In the genomic region with DNA sequence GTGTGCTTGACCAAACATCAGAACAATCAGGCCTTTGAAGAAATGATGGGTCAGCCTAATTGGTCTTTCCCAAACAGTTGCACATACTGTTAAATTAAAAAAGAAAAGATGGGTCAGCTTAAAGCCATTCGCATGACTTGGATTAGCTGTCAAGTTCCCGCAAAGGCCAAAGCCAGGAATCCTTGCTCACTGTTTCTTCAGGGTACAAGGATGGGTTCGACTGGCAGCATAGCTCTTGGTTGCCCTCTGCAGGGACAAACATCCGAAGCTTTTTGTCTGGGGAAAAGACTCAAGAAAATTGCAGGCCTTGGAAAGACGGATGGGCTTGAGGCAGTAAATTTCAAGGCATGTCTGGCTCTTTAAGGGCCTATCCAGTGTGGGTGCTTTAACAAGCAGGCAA, we compare ENCODE assay signal across 8 cellular contexts.
DNase-seq lines count a peak whose midpoint lies in the region; ATAC-seq and FAIRE-seq lines count a peak whose summit lies in the region.

No MANE protein-coding gene starts in this region.

- no peak for FAIRE-seq in RCC 7860 (lab: Jason Lieb, UNC)

- DNase-seq in NCI-H1092 treated with DMSO at 0.1 percent for 48 hours (lab: John Stamatoyannopoulos, UW) (peak; percentile 16), NCI-H1092 (lab: John Stamatoyannopoulos, UW) (no peak), RCC 7860 (ENCODE audit: low spot score) (peak; percentile 8), glomerular visceral epithelial cell (ENCODE audit: extremely low spot score) (peak; percentile 20), putamen (ENCODE audit: low spot score) (peak; percentile 70)
- no peak for DNase-seq in activated CD4-positive, alpha-beta T cell treated with anti-CD3 and anti-CD28 coated beads, Interleukin-2, amount 50 U/mL, for 4 hours

- no peak for ATAC-seq in HG02852 (IDR thresholded peaks at IDR 0.05; ENCODE audit: unreplicated experiment)
- ATAC-seq in HG03135 (IDR thresholded peaks at IDR 0.05; ENCODE audit: unreplicated experiment), result no peak

Comparison
In these comparisons a context has a peak if more than half of its experiments do, and no peak if none do; other contexts are left out.
1. DNase-seq: peak in NCI-H1092 treated with DMSO at 0.1 percent for 48 hours (single experiment), RCC 7860 (single experiment), glomerular visceral epithelial cell (single experiment) and putamen (single experiment); none in NCI-H1092 (single experiment) and activated CD4-positive, alpha-beta T cell treated with anti-CD3 and anti-CD28 coated beads, Interleukin-2, amount 50 U/mL, for 4 hours (0 of 2).